Comparison of ENCODE assay signal across 29 cellular contexts in genomic region chr7:85564861-85565630, GRCh38.
DNase-seq lines count a peak whose midpoint lies in the region; ATAC-seq, FAIRE-seq and TF ChIP-seq lines count a peak whose summit lies in the region.
"Had no signal": no experiment of that assay in that cellular context is flagged by ENCODE, and none has a peak within 500 bp of the region (broad histone marks: within the 10 kb centered on the region; RNA-seq: fewer than 3 reads in every experiment).

No MANE protein-coding gene starts in this region.

- H4K20me1 ChIP-seq in mammary epithelial cell (ENCODE audit: insufficient read depth, low read length), result no peaks in the 10 kb centered on the region

- no peak for ATAC-seq in HG03354 (IDR thresholded peaks at IDR 0.05; ENCODE audit: poor library complexity, severe bottlenecking, unreplicated experiment)
- ATAC-seq: effector memory CD8-positive, alpha-beta T cell; gastroesophageal sphincter; K562; right cardiac atrium; stimulated activated naive CD8-positive, alpha-beta T cell treated with anti-CD3 and anti-CD28 coated beads, Interleukin-15, Interleukin-2, amounts not matched to agents 100 U/mL and 50 U/mL, for 24 hours; WTC11 had no signal

- in situ Hi-C loops in mammary epithelial cell (cut with MboI; ENCODE audit: low sequenced_read_pairs in 2 of 2), result loop anchor here (25.0 kb wide), 2 partner anchors 197 to 528 kb away; no protein-coding TSS in a partner anchor

- DNase-seq in mammary epithelial cell (peak; percentile 10), breast epithelium (ENCODE audit: low spot score in 2 of 2) (no peak), adipocyte (ENCODE audit: low read depth) (no peak), globus pallidus (ENCODE audit: low spot score) (peak; percentile 1), lower leg skin (ENCODE audit: low spot score in 2 of 2) (no peak), H54 (ENCODE audit: insufficient read length, low spot score) (no peak), RCC 7860 (ENCODE audit: low spot score) (no peak)
- DNase-seq: activated CD4-positive, alpha-beta T cell treated with anti-CD3 and anti-CD28 coated beads, Interleukin-2, amount 50 U/mL, for 1 hour; activated gamma-delta T cell treated with Interleukin-2 at 50 U/mL for 16 hours; activated T-cell treated with anti-CD3 and anti-CD28 coated beads, Interleukin-2, amount 50 U/mL, for 48 hours; CD4-positive, alpha-beta memory T cell; effector memory CD8-positive, alpha-beta T cell; erythroblast; hypothalamus; NCI-H1048; NCI-H1694; NCI-H82; right cardiac atrium; RPMI8226; SJCRH30; stimulated activated CD4-positive, alpha-beta T cell treated with anti-CD3 and anti-CD28 coated beads, Interleukin-2, amount 100 ng/mL, for 24 hours; stimulated activated naive CD8-positive, alpha-beta T cell treated with anti-CD3 and anti-CD28 coated beads, Interleukin-15, Interleukin-2, amounts not matched to agents 100 U/mL and 50 U/mL, for 24 hours had no signal

- 58% methylated on average over 3 of the region's 3 CpGs for WGBS in mammary epithelial cell (ENCODE audit: low coverage, missing lambda C conversion rate)
- 37 to 46% methylated on average over 3 of the region's 3 CpGs for WGBS in lower leg skin, 2 donors

- H3K9me3 ChIP-seq in mammary epithelial cell (replicated peaks; ENCODE audit: insufficient read depth, low read length), result no peaks in the 10 kb centered on the region
- no peaks in the 10 kb centered on the region for H3K9me3 ChIP-seq in breast epithelium
- no peaks in the 10 kb centered on the region for H3K9me3 ChIP-seq in adipocyte (ENCODE audit: control insufficient read depth, low read length)
- H3K9me3 ChIP-seq: gastroesophageal sphincter, SJCRH30 had no signal

- no peak for TF ChIP-seq CTCF in mammary epithelial cell (conservative IDR thresholded peaks at IDR 0.05 in 1 of 2, IDR thresholded peaks at IDR 0.05 in 1 of 2; ENCODE audit: extremely low read depth in 1 of 2, insufficient read depth in 1 of 2, low read depth in 1 of 2, low read length in 2 of 2)
- TF ChIP-seq CTCF in breast epithelium (IDR thresholded peaks at IDR 0.05), result no peak
- TF ChIP-seq CTCF in lower leg skin (IDR thresholded peaks at IDR 0.05), result no peak

- dilution Hi-C loops in mammary epithelial cell (cut with HindIII; ENCODE audit: low sequenced_read_pairs), result no loop called here

- H3K4me1 ChIP-seq in mammary epithelial cell (ENCODE audit: insufficient read depth, low read length), result no peaks in the 10 kb centered on the region
- H3K4me1 ChIP-seq in breast epithelium, result no peaks in the 10 kb centered on the region
- peaks cover 17% of the 10 kb centered on the region for H3K4me1 ChIP-seq in adipocyte (ENCODE audit: control insufficient read depth, insufficient read depth, low read length)
- H3K4me1 ChIP-seq: gastroesophageal sphincter, parathyroid adenoma, SJCRH30 had no signal

- no peaks in the 10 kb centered on the region for H3K79me2 ChIP-seq in mammary epithelial cell (ENCODE audit: insufficient read depth, low read length)
- H3K79me2 ChIP-seq: parathyroid adenoma had no signal

- no peak for FAIRE-seq in H54 (lab: Jason Lieb, UNC)
- no peak for FAIRE-seq in RCC 7860 (lab: Jason Lieb, UNC)
- FAIRE-seq: astrocyte, HTR-8/SVneo, K562 had no signal

- H3K27me3 ChIP-seq in mammary epithelial cell (ENCODE audit: insufficient read depth, low read length) (no peaks in the 10 kb centered on the region), breast epithelium (no peaks in the 10 kb centered on the region), adipocyte (replicated peaks; ENCODE audit: control insufficient read depth, insufficient read depth, low read length) (no peaks in the 10 kb centered on the region)
- H3K27me3 ChIP-seq: gastroesophageal sphincter, SJCRH30 had no signal

- H2AFZ ChIP-seq in mammary epithelial cell (ENCODE audit: low read depth, low read length), result no peak overlapping the region
- H2AFZ ChIP-seq: parathyroid adenoma had no signal

- CTCF ChIA-PET in mammary epithelial cell (lab: Charles Lee; ENCODE audit: low non-redundant PET), result no interaction called here

- no peak overlapping the region for H3K9ac ChIP-seq in mammary epithelial cell (ENCODE audit: insufficient read depth, low read length)
- H3K9ac ChIP-seq in adipocyte (ENCODE audit: low read length), result peak overlapping the region; percentile 18
- H3K9ac ChIP-seq: parathyroid adenoma had no signal

- H3K4me2 ChIP-seq in mammary epithelial cell (ENCODE audit: insufficient read depth, low read depth, low read length), result no peak overlapping the region

- no peak for TF ChIP-seq POLR2A in breast epithelium (IDR thresholded peaks at IDR 0.05)
- no peak for TF ChIP-seq POLR2A in lower leg skin (IDR thresholded peaks at IDR 0.05)
- no peak for TF ChIP-seq POLR2A in H54 (IDR thresholded peaks at IDR 0.05; ENCODE audit: low read depth, low read length)

- no TSS peak for BruUV-seq in mammary epithelial cell (replicated peaks; lab: Mats Ljungman, UMichigan)

- no peak overlapping the region for H3K4me3 ChIP-seq in mammary epithelial cell (replicated peaks in 1 of 3; ENCODE audit: insufficient read depth in 1 of 3, low read depth in 2 of 3, low read length in 3 of 3)
- no peak overlapping the region for H3K4me3 ChIP-seq in breast epithelium
- H3K4me3 ChIP-seq in adipocyte (ENCODE audit: low read length), result peak overlapping the region; percentile 40
- H3K4me3 ChIP-seq in lower leg skin (ENCODE audit: low read depth, poor library complexity, severe bottlenecking), result no peak overlapping the region
- H3K4me3 ChIP-seq: gastroesophageal sphincter, K562, SJCRH30 had no signal

- H3K27ac ChIP-seq in mammary epithelial cell (ENCODE audit: insufficient read depth, low read depth, low read length), result no peak overlapping the region
- no peak overlapping the region for H3K27ac ChIP-seq in breast epithelium
- H3K27ac ChIP-seq: gastroesophageal sphincter, parathyroid adenoma, SJCRH30 had no signal

- no peaks in the 10 kb centered on the region for H3K36me3 ChIP-seq in mammary epithelial cell (ENCODE audit: insufficient read depth, low read length)
- no peaks in the 10 kb centered on the region for H3K36me3 ChIP-seq in breast epithelium
- no peaks in the 10 kb centered on the region for H3K36me3 ChIP-seq in adipocyte (ENCODE audit: control insufficient read depth, insufficient read depth, low read length, severe bottlenecking)
- H3K36me3 ChIP-seq: gastroesophageal sphincter, SJCRH30 had no signal

- intact Hi-C loops in mammary epithelial cell (cut with micrococcal nuclease) (no loop called here), breast epithelium (cut with DNase I; ENCODE audit: low total_unique reads) (no loop called here), lower leg skin (cut with DNase I; ENCODE audit: low total_unique reads) (no loop called here)

Comparison
In these comparisons a context has a peak if more than half of its experiments do, and no peak if none do; other contexts are left out.
1. DNase-seq: peak in mammary epithelial cell (single experiment) and globus pallidus (single experiment); none in breast epithelium (0 of 2), adipocyte (single experiment), lower leg skin (0 of 2), H54 (single experiment) and RCC 7860 (single experiment).